Comparison of ENCODE assay signal across 8 cellular contexts in the genomic region with DNA sequence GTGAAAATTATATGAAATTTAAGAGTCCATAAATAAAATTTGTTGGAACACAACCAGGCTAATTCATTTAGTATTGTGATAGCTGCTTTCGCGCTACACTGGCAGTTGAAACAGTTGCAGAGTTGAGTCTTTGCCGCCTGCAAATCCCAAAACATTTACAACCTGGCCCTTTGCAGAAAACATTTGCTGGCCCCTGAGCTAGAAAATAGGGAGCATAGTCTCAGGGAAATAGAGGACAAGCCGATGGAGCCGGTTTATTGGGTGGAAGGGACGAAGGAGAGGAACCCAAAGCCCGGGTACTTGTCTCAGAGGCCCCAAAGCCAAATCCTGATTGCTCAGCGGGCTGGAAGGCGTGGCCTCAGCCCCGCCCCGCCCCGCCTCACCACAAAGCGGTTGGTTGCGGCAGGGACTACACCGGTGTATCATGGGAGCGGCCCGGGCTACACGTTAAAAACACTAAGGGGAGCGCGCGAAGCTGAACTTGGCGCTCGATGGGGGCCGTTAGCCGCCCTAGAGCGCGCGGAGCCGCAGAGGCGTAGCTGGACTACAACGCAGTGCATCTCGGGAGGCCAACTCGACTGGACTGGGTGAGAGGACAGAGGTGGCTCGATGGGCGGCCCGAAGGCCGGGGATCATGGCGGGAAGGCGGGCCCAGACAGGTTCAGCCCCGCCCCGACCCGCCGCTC. TPM values are rescaled to one million over a fixed set of nuclear protein-coding genes. Genes with fewer than 3 reads are reported as not detected.
DNase-seq lines count a peak whose midpoint lies in the region; ATAC-seq and TF ChIP-seq lines count a peak whose summit lies in the region.

No MANE protein-coding gene starts in this region.

- peak; percentile 91 to 93 for ATAC-seq in CD4-positive, CD25-positive, alpha-beta regulatory T cell (ENCODE audit: low read depth in 2 of 2)
- peak; percentile 89 for ATAC-seq in GM19438 (IDR thresholded peaks at IDR 0.05; ENCODE audit: low read depth, unreplicated experiment)
- ATAC-seq in HG03571 (IDR thresholded peaks at IDR 0.05; ENCODE audit: unreplicated experiment): peak; percentile 86

- no peaks in the 10 kb centered on the region for H3K27me3 Mint-ChIP-seq in CD4-positive, CD25-positive, alpha-beta regulatory T cell

- peaks cover 5% of the 10 kb centered on the region for H3K36me3 Mint-ChIP-seq in CD4-positive, CD25-positive, alpha-beta regulatory T cell

- WGBS in lower leg skin, 2 donors: 3% methylated on average over 29 to 42 of the region's 43 CpGs

- peak; percentile 81 to 97 (median 88) for DNase-seq in CD4-positive, CD25-positive, alpha-beta regulatory T cell
- DNase-seq in NCI-H774 (lab: John Stamatoyannopoulos, UW): peak; percentile 96
- peak; percentile 88 to 93 for DNase-seq in activated CD4-positive, alpha-beta T cell treated with anti-CD3 and anti-CD28 coated beads, Interleukin-2, amount 50 U/mL, for 48 hours
- DNase-seq in lower leg skin (ENCODE audit: low spot score in 2 of 2): peak; percentile 79 to 97
- peak; percentile 80 to 81 for DNase-seq in stimulated activated CD4-positive, alpha-beta T cell treated with anti-CD3 and anti-CD28 coated beads, Interleukin-4, amount 100 ng/mL, for 4 hours

- peak overlapping the region; percentile 94 to 97 (median 96) for H3K4me3 Mint-ChIP-seq in CD4-positive, CD25-positive, alpha-beta regulatory T cell

- H3K9me3 Mint-ChIP-seq in CD4-positive, CD25-positive, alpha-beta regulatory T cell: no peaks in the 10 kb centered on the region

- no peaks in the 10 kb centered on the region for H3K27me3 ChIP-seq in CD4-positive, CD25-positive, alpha-beta regulatory T cell (ENCODE audit: control insufficient read depth, insufficient read depth, low read length)
- no peaks in the 10 kb centered on the region for H3K27me3 ChIP-seq in duodenal mucosa (ENCODE audit: control insufficient read depth in 1 of 2, insufficient read depth in 2 of 2, low read length in 2 of 2)

- H3K4me1 ChIP-seq in CD4-positive, CD25-positive, alpha-beta regulatory T cell (ENCODE audit: control insufficient read depth, insufficient read depth, low read length, poor library complexity, severe bottlenecking): peaks cover 22% of the 10 kb centered on the region
- peaks cover 12 to 19% of the 10 kb centered on the region in 2 donors for H3K4me1 ChIP-seq in duodenal mucosa (ENCODE audit: control insufficient read depth in 1 of 2, insufficient read depth in 2 of 2, low read length in 2 of 2)

- peak overlapping the region; percentile 50 to 86 (median 85) for H3K27ac Mint-ChIP-seq in CD4-positive, CD25-positive, alpha-beta regulatory T cell

- TF ChIP-seq POLR2A in lower leg skin (IDR thresholded peaks at IDR 0.05): no peak

- TF ChIP-seq CTCF in lower leg skin (IDR thresholded peaks at IDR 0.05): no peak

- H3K27ac ChIP-seq in CD4-positive, CD25-positive, alpha-beta regulatory T cell (ENCODE audit: insufficient read depth, low read length, poor library complexity, severe bottlenecking): peak overlapping the region; percentile 80
- peak overlapping the region; percentile 97 for H3K27ac ChIP-seq in duodenal mucosa (ENCODE audit: low read depth, low read length)

- no peaks in the 10 kb centered on the region for H3K9me3 ChIP-seq in CD4-positive, CD25-positive, alpha-beta regulatory T cell (ENCODE audit: control insufficient read depth in 2 of 2, low read length in 2 of 2)
- H3K9me3 ChIP-seq in duodenal mucosa (ENCODE audit: control insufficient read depth in 1 of 2, low read length in 2 of 2): no peaks in the 10 kb centered on the region

- peaks cover 22% of the 10 kb centered on the region for H3K36me3 ChIP-seq in CD4-positive, CD25-positive, alpha-beta regulatory T cell (ENCODE audit: control insufficient read depth, insufficient read depth, low read length)
- H3K36me3 ChIP-seq in duodenal mucosa (ENCODE audit: control insufficient read depth in 1 of 2, insufficient read depth in 2 of 2, low read length in 2 of 2): peaks cover 14 to 37% of the 10 kb centered on the region in 2 donors

- peak overlapping the region; percentile 66 for H3K4me3 ChIP-seq in CD4-positive, CD25-positive, alpha-beta regulatory T cell (ENCODE audit: low read depth, low read length)
- H3K4me3 ChIP-seq in duodenal mucosa (ENCODE audit: low read depth in 1 of 2, low read length in 2 of 2) (peak overlapping the region; percentile 71 to 79), lower leg skin (ENCODE audit: low read depth, poor library complexity, severe bottlenecking) (peak overlapping the region; percentile 64)

- H3K9ac ChIP-seq in duodenal mucosa (ENCODE audit: low read depth in 1 of 2, low read length in 2 of 2): peak overlapping the region; percentile 46 to 66

- intact Hi-C loops in lower leg skin (cut with DNase I; ENCODE audit: low total_unique reads): no loop called here

- H3K4me1 Mint-ChIP-seq in CD4-positive, CD25-positive, alpha-beta regulatory T cell: peaks cover 0 to 30% (median 10%) of the 10 kb centered on the region in 4 donors

RNA-seq across cellular contexts. Expression of gene SAC3D1, which starts 0.3 kb away (rescaled TPM):
- 4.2 TPM for total RNA-seq in CD4-positive, CD25-positive, alpha-beta regulatory T cell
- 10 to 100 TPM; 11.7 to 15.3 (median 13.4) TPM for polyA plus RNA-seq in CD4-positive, CD25-positive, alpha-beta regulatory T cell
- 10 to 100 TPM; 11.6 to 15.1 (median 12.9) TPM for total RNA-seq in lower leg skin

RNA-seq across cellular contexts. Expression of gene SNX15, which starts 13.4 kb away (rescaled TPM):
- 17.4 TPM for total RNA-seq in CD4-positive, CD25-positive, alpha-beta regulatory T cell
- polyA plus RNA-seq in CD4-positive, CD25-positive, alpha-beta regulatory T cell: 10 to 100 TPM in 3 of 4 donors, 1 to 10 TPM in 1; 9.4 to 15.6 (median 11.1) TPM
- 10 to 100 TPM; 16.9 to 48.0 (median 22.7) TPM for total RNA-seq in lower leg skin

RNA-seq across cellular contexts. Expression of gene NAALADL1, which starts 17.7 kb away (rescaled TPM):
- 16.4 TPM for total RNA-seq in CD4-positive, CD25-positive, alpha-beta regulatory T cell
- 10 to 100 TPM; 23.9 to 52.2 (median 32.3) TPM for polyA plus RNA-seq in CD4-positive, CD25-positive, alpha-beta regulatory T cell
- 10 to 100 TPM in 2 of 4 donors, 1 to 10 TPM in 2; 1.5 to 11.9 (median 9.7) TPM for total RNA-seq in lower leg skin

RNA-seq across cellular contexts. Expression of gene ARL2, which starts 26.7 kb away (rescaled TPM):
- 16.5 TPM for total RNA-seq in CD4-positive, CD25-positive, alpha-beta regulatory T cell
- polyA plus RNA-seq in CD4-positive, CD25-positive, alpha-beta regulatory T cell: 10 to 100 TPM; 57.6 to 67.6 (median 66.1) TPM
- total RNA-seq in lower leg skin: 100 to 1,000 TPM; 101 to 260 (median 110) TPM

RNA-seq across cellular contexts. Expression of gene CDCA5, which starts 43.2 kb away (rescaled TPM):
- total RNA-seq in CD4-positive, CD25-positive, alpha-beta regulatory T cell: 1.7 TPM
- 1 to 10 TPM in 3 of 4 donors, under 1 TPM in 1; 0.78 to 3.2 (median 1.6) TPM for polyA plus RNA-seq in CD4-positive, CD25-positive, alpha-beta regulatory T cell
- total RNA-seq in lower leg skin: 1 to 10 TPM; 1.0 to 2.4 (median 1.7) TPM

Comparison
In these comparisons a context has a peak if more than half of its experiments do, and no peak if none do; other contexts are left out.
1. Peak in every context shown above with its lines: DNase-seq, ATAC-seq, H3K4me3 ChIP-seq and H3K27ac ChIP-seq.